In the genomic region with DNA sequence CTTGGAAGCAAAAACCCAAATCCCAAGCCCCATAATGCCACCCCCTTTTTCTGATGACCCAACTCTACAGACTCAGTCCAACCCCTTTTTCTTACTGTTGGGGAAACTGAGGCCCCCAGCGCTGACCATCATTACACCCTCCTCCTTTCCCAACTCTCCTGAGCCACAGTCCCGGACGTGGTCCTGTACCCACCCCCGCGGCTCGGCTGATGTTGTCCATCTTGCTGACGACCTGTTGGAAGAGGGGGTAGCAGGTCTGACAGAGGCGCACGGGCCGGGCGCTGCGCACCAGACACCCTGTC, we compare ENCODE assay signal across 8 cellular contexts. TPM values are rescaled to one million over a fixed set of nuclear protein-coding genes. Genes with fewer than 3 reads are reported as not detected.
DNase-seq lines count a peak whose midpoint lies in the region; ATAC-seq, FAIRE-seq and TF ChIP-seq lines count a peak whose summit lies in the region.

No MANE protein-coding gene starts in this region.

- H3K4me3 Mint-ChIP-seq in activated CD8-positive, alpha-beta T cell treated with anti-CD3 and anti-CD28 coated beads, Interleukin-2, amount 10 ng/mL, durations not matched to agents 7 days and 5 days, result peak overlapping the region; percentile 85

- CTCF ChIA-PET in activated CD8-positive, alpha-beta T cell treated with anti-CD3 and anti-CD28 coated beads, Interleukin-2, amount 10 ng/mL, durations not matched to agents 7 days and 5 days (lab: Charles Lee), result interaction anchor here (1.0 to 1.3 kb wide), 2 partner anchors 27 to 419 kb away, joined by 3 to 4 read pairs; no protein-coding TSS in a partner anchor

- peaks cover 8% of the 10 kb centered on the region for H3K36me3 Mint-ChIP-seq in activated CD8-positive, alpha-beta T cell treated with anti-CD3 and anti-CD28 coated beads, Interleukin-2, amount 10 ng/mL, durations not matched to agents 7 days and 5 days (ENCODE audit: low read depth)

- peak overlapping the region; percentile 73 for H3K27ac Mint-ChIP-seq in activated CD8-positive, alpha-beta T cell treated with anti-CD3 and anti-CD28 coated beads, Interleukin-2, amount 10 ng/mL, durations not matched to agents 7 days and 5 days

- H3K4me1 ChIP-seq in hepatocyte (ENCODE audit: insufficient read depth) (peaks cover 8% of the 10 kb centered on the region), small intestine (ENCODE audit: control insufficient read depth in 2 of 2, insufficient read depth in 1 of 2, low read depth in 1 of 2, low read length in 1 of 2) (no peaks in the 10 kb centered on the region)

- H3K27me3 Mint-ChIP-seq in activated CD8-positive, alpha-beta T cell treated with anti-CD3 and anti-CD28 coated beads, Interleukin-2, amount 10 ng/mL, durations not matched to agents 7 days and 5 days (ENCODE audit: low read depth), result peaks cover 16% of the 10 kb centered on the region

- H2AFZ ChIP-seq in hepatocyte, result peak overlapping the region; percentile 99

- peak overlapping the region; percentile 98 for H3K4me2 ChIP-seq in hepatocyte

- no peaks in the 10 kb centered on the region for H4K20me1 ChIP-seq in hepatocyte (ENCODE audit: insufficient read depth, poor library complexity, severe bottlenecking)

- no peak for FAIRE-seq in small intestine (lab: Jason Lieb, UNC)

- H3K9me2 ChIP-seq in hepatocyte (replicated peaks; ENCODE audit: insufficient read depth), result no peaks in the 10 kb centered on the region

- ATAC-seq in HG03064 (IDR thresholded peaks at IDR 0.05; ENCODE audit: low read depth, unreplicated experiment), result peak; percentile 55
- ATAC-seq in activated CD8-positive, alpha-beta T cell treated with anti-CD3 and anti-CD28 coated beads, Interleukin-2, amount 10 ng/mL, durations not matched to agents 7 days and 5 days, result peak; percentile 54

- H3K27ac ChIP-seq in hepatocyte, result peak overlapping the region; percentile 87
- peak overlapping the region in 1 of 2 donors; percentile 85 for H3K27ac ChIP-seq in small intestine (ENCODE audit: low read depth in 1 of 2, low read length in 1 of 2)

- H3K4me3 ChIP-seq in hepatocyte (peak overlapping the region; percentile 63), small intestine (ENCODE audit: low read depth in 1 of 2, low read length in 2 of 2) (peak overlapping the region; percentile 94 to 98)

- H3K27me3 ChIP-seq in hepatocyte (no peaks in the 10 kb centered on the region), small intestine (ENCODE audit: control insufficient read depth in 2 of 2, insufficient read depth in 2 of 2, low read length in 2 of 2) (no peaks in the 10 kb centered on the region)

- H3K4me1 Mint-ChIP-seq in activated CD8-positive, alpha-beta T cell treated with anti-CD3 and anti-CD28 coated beads, Interleukin-2, amount 10 ng/mL, durations not matched to agents 7 days and 5 days (ENCODE audit: low read depth), result peaks cover 21% of the 10 kb centered on the region

- DNase-seq in GM19238 (ENCODE audit: insufficient read length, low spot score) (peak; percentile 30), hepatocyte (ENCODE audit: low spot score) (peak; percentile 63), small intestine (no peak), AG08396 (ENCODE audit: low spot score) (no peak), SHP77 (lab: John Stamatoyannopoulos, UW) (no peak), NOMO-1 treated with DMSO at 0.1 percent for 48 hours (lab: John Stamatoyannopoulos, UW; ENCODE audit: unreplicated experiment) (no peak)
- peak; percentile 30 for DNase-seq in activated CD8-positive, alpha-beta T cell treated with anti-CD3 and anti-CD28 coated beads, Interleukin-2, amount 10 ng/mL, durations not matched to agents 7 days and 5 days

- H3K79me2 ChIP-seq in hepatocyte, result peaks cover 36% of the 10 kb centered on the region

- 4% methylated on average over 12 of the region's 12 CpGs for WGBS in hepatocyte (ENCODE audit: low lambda C conversion rate, missing lambda C conversion rate)
- WGBS in small intestine, 3 donors, result 1 to 2% (median 2%) methylated on average over 12 of the region's 12 CpGs

- H3K9me3 ChIP-seq in hepatocyte (ENCODE audit: low read depth) (no peaks in the 10 kb centered on the region), small intestine (ENCODE audit: control insufficient read depth, low read depth) (no peaks in the 10 kb centered on the region)

- POLR2A ChIA-PET in activated CD8-positive, alpha-beta T cell treated with anti-CD3 and anti-CD28 coated beads, Interleukin-2, amount 10 ng/mL, durations not matched to agents 7 days and 5 days (lab: Charles Lee), result no interaction called here

- H3K36me3 ChIP-seq in hepatocyte (replicated peaks; ENCODE audit: insufficient read depth, low read depth), result no peaks in the 10 kb centered on the region
- no peaks in the 10 kb centered on the region for H3K36me3 ChIP-seq in small intestine (ENCODE audit: control insufficient read depth in 2 of 2, insufficient read depth in 2 of 2, low read length in 2 of 2)

- TF ChIP-seq CTCF in hepatocyte (IDR thresholded peaks at IDR 0.05; ENCODE audit: poor library complexity), result no peak

- H3K9me3 Mint-ChIP-seq in activated CD8-positive, alpha-beta T cell treated with anti-CD3 and anti-CD28 coated beads, Interleukin-2, amount 10 ng/mL, durations not matched to agents 7 days and 5 days (ENCODE audit: insufficient read depth), result no peaks in the 10 kb centered on the region

RNA-seq across cellular contexts. Expression of a gene that starts 0.5 kb away (rescaled TPM):
- 10 to 100 TPM; 25.2 to 25.5 TPM for total RNA-seq in activated CD8-positive, alpha-beta T cell treated with anti-CD3 and anti-CD28 coated beads, Interleukin-2, amount 10 ng/mL, durations not matched to agents 7 days and 5 days
- 25.3 and 26.1 TPM in 2 replicates for total RNA-seq in hepatocyte
- polyA plus RNA-seq in hepatocyte (19.1 and 24.1 TPM in 2 replicates), small intestine (1 to 10 TPM; 5.7 to 8.8 (median 6.0) TPM)

Comparison
In these comparisons a context has a peak if more than half of its experiments do, and no peak if none do; other contexts are left out.
1. DNase-seq: peak in GM19238 (single experiment), activated CD8-positive, alpha-beta T cell treated with anti-CD3 and anti-CD28 coated beads, Interleukin-2, amount 10 ng/mL, durations not matched to agents 7 days and 5 days (single experiment) and hepatocyte (single experiment); none in small intestine (single experiment), AG08396 (single experiment), SHP77 (0 of 2) and NOMO-1 treated with DMSO at 0.1 percent for 48 hours (single experiment).